Comparison of ENCODE assay signal across 1 cellular context in the genomic region with DNA sequence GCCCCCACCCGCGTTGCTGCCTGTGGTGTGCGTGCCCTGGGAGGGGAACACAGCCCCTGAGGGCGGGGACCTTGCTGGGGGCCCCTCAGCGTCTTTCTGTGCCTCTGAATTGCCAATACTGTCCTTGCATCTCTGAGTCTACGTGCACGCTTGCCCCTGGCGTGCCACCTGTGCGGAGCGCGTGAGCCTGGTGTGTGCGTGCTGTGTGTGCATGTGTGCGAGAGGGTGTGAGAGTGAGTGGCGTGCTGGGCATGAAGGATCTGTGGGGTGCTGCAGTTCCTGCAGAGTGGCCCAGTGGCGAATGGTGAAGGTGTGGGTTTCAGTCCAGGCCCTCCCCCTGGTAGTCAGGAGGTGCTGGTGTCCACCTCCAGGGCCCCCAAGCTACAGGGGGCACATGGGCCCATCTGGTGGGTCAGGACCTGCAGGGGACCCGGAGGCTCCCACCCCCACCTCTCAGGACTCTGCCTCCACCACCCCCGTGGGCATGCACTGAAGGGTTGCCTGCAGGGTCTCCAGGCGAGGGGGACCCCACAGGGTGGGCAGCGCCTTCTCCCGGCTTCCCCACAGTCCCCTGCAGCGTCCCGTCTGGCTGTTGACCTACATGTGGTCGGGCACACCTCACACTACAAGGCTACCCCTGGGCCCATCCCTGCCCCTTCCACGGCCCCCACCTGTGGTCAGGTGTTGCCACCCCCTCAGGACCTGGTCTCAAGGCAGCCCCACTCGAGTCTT.
TF ChIP-seq lines count a peak whose summit lies in the region.

No MANE protein-coding gene starts in this region.

TF ChIP-seq in endothelial cell of umbilical vein, 7 proteins besides CTCF, POLR2A, EP300 and RAD21:
- TF ChIP-seq FOS (IDR thresholded peaks at IDR 0.05; ENCODE audit: borderline replicate concordance, insufficient read depth, low read length) (no peak), EZH2 (IDR thresholded peaks at IDR 0.05; ENCODE audit: borderline replicate concordance, low read depth, low read length, severe bottlenecking) (no peak), GATA2 (IDR thresholded peaks at IDR 0.05; ENCODE audit: insufficient read depth, insufficient read length, low read depth, low read length) (no peak), MAX (IDR thresholded peaks at IDR 0.05; ENCODE audit: insufficient read depth, insufficient read length) (no peak), JUN (IDR thresholded peaks at IDR 0.05; ENCODE audit: borderline replicate concordance, insufficient read depth, insufficient read length, low read depth) (no peak), POLR2AphosphoS5 (IDR thresholded peaks at IDR 0.05; ENCODE audit: insufficient read depth, low read depth, low read length) (no peak), MYC (IDR thresholded peaks at IDR 0.05; ENCODE audit: low read depth, low read length) (no peak)
